In genomic region chr20:32130352-32130751, GRCh38 we compare ENCODE assay signal across 16 cellular contexts. TPM values are rescaled to one million over a fixed set of nuclear protein-coding genes. Genes with fewer than 3 reads are reported as not detected.
A peak's percentile ranks its signal among the peaks of the same experiment; 100 is the strongest.
DNase-seq lines count a peak whose midpoint lies in the region; ATAC-seq and TF ChIP-seq lines count a peak whose summit lies in the region.
"Had no signal": no experiment of that assay in that cellular context is flagged by ENCODE, and none has a peak within 500 bp of the region (broad histone marks: within the 10 kb centered on the region; RNA-seq: fewer than 3 reads in every experiment).

No MANE protein-coding gene starts in this region.

- H3K18ac ChIP-seq in mesenchymal stem cell (ENCODE audit: low read depth in 1 of 2, low read length in 2 of 2), result no peak overlapping the region

- no peak overlapping the region for H4K91ac ChIP-seq in mesenchymal stem cell (ENCODE audit: low read length)

- H2BK5ac ChIP-seq in mesenchymal stem cell (ENCODE audit: low read depth, low read length, poor library complexity, severe bottlenecking), result no peak overlapping the region

- WGBS in mesenchymal stem cell, result 79% methylated on average over 2 of the region's 2 CpGs

- TF ChIP-seq CTCF in CD14-positive monocyte (IDR thresholded peaks at IDR 0.05), result no peak
- TF ChIP-seq CTCF in fibroblast of mammary gland (conservative IDR thresholded peaks at IDR 0.05; ENCODE audit: control insufficient read depth, insufficient read depth, low read depth, low read length), result no peak

- no peak overlapping the region for H3K4ac ChIP-seq in mesenchymal stem cell (ENCODE audit: low read depth in 1 of 2, low read length in 2 of 2)

- H4K8ac ChIP-seq in mesenchymal stem cell (ENCODE audit: low read length), result no peak overlapping the region

- H3K36me3 Mint-ChIP-seq in CD14-positive monocyte, result peaks cover 53 to 68% of the 10 kb centered on the region in 2 donors

- peak overlapping the region in 4 of 7 donors; percentile 5 to 82 (median 65) for H3K27ac Mint-ChIP-seq in CD14-positive monocyte
- H3K27ac Mint-ChIP-seq: H9 had no signal

- H3K14ac ChIP-seq in mesenchymal stem cell (ENCODE audit: low read length in 2 of 2), result no peak overlapping the region

- H3K23ac ChIP-seq in mesenchymal stem cell (ENCODE audit: low read length in 2 of 2), result no peak overlapping the region

- peaks cover 17% of the 10 kb centered on the region for H3K4me1 Mint-ChIP-seq in CD14-positive monocyte

- H3K27ac ChIP-seq in SK-N-MC (no peak overlapping the region), mesenchymal stem cell (ENCODE audit: low read length, poor library complexity, severe bottlenecking) (no peak overlapping the region)
- H3K27ac ChIP-seq: BLaER1 had no signal

- no peak overlapping the region for H3K4me3 Mint-ChIP-seq in CD14-positive monocyte
- H3K4me3 Mint-ChIP-seq: CD4-positive, CD25-positive, alpha-beta regulatory T cell; H9 had no signal

- ATAC-seq in HG03097 (IDR thresholded peaks at IDR 0.05; ENCODE audit: low FRiP score, unreplicated experiment), result no peak
- ATAC-seq in GM18511 (IDR thresholded peaks at IDR 0.05; ENCODE audit: unreplicated experiment), result no peak

- no peak overlapping the region for H2BK120ac ChIP-seq in mesenchymal stem cell (ENCODE audit: low read depth, low read length)

- H2BK15ac ChIP-seq in mesenchymal stem cell (ENCODE audit: low read depth, poor library complexity, severe bottlenecking), result peak overlapping the region; percentile 63

- no peaks in the 10 kb centered on the region for H3K27me3 ChIP-seq in mesenchymal stem cell (ENCODE audit: control insufficient read depth in 1 of 2, insufficient read depth in 1 of 2, low read length in 2 of 2)
- H3K27me3 ChIP-seq: BLaER1 had no signal

- no peaks in the 10 kb centered on the region; the same call in 1 of the 2 replicates for H3K36me3 ChIP-seq in SK-N-MC (ENCODE audit: insufficient read depth, low read length)
- H3K36me3 ChIP-seq in mesenchymal stem cell (ENCODE audit: control insufficient read depth in 1 of 2, insufficient read depth in 2 of 2, low read depth in 1 of 2, low read length in 2 of 2), result peaks cover 17 to 22% of the 10 kb centered on the region in 2 experiments

- H3K4me2 ChIP-seq in mesenchymal stem cell (ENCODE audit: low read length, poor library complexity, severe bottlenecking), result no peak overlapping the region
- H3K4me2 ChIP-seq: BLaER1 had no signal

- peak overlapping the region; percentile 17 for H3K9ac ChIP-seq in SK-N-MC (ENCODE audit: insufficient read length)
- no peak overlapping the region for H3K9ac ChIP-seq in mesenchymal stem cell (ENCODE audit: low read length)
- H3K9ac ChIP-seq: BLaER1 had no signal

- no peaks in the 10 kb centered on the region for H3K9me3 ChIP-seq in SK-N-MC (ENCODE audit: low read depth, low read length)
- no peaks in the 10 kb centered on the region for H3K9me3 ChIP-seq in mesenchymal stem cell (ENCODE audit: control insufficient read depth, low read length)
- H3K9me3 ChIP-seq: BLaER1 had no signal

- no peak overlapping the region for H3K4me3 ChIP-seq in SK-N-MC
- no peak overlapping the region for H3K4me3 ChIP-seq in fibroblast of mammary gland (ENCODE audit: control insufficient read depth, low read depth, low read length)
- H3K4me3 ChIP-seq in mesenchymal stem cell (ENCODE audit: insufficient read depth in 1 of 2, low read depth in 1 of 2, low read length in 2 of 2), result no peak overlapping the region
- H3K4me3 ChIP-seq: BLaER1 had no signal

- intact Hi-C loops in CD14-positive monocyte (cut with micrococcal nuclease), result no loop called here

- H2AFZ ChIP-seq in mesenchymal stem cell (ENCODE audit: low read depth, low read length), result no peak overlapping the region

- H2BK12ac ChIP-seq in mesenchymal stem cell (ENCODE audit: low read length in 2 of 2), result no peak overlapping the region

- DNase-seq in CD14-positive monocyte (ENCODE audit: low spot score) (no peak), SK-N-MC (ENCODE audit: low read depth, low spot score) (no peak), fibroblast of mammary gland (ENCODE audit: low read depth) (peak; percentile 22), mesenchymal stem cell (no peak), midbrain (lab: John Stamatoyannopoulos, UW) (no peak), iPS-NIHi11 (ENCODE audit: low spot score) (no peak)
- DNase-seq: 8988T; AML-193; CD4-positive, CD25-positive, alpha-beta regulatory T cell; DMS53; GF-D8; GOT3; H9 had no signal

- H3K79me1 ChIP-seq in mesenchymal stem cell (replicated peaks; ENCODE audit: low read length, poor library complexity, severe bottlenecking), result peaks cover 62% of the 10 kb centered on the region

- no peaks in the 10 kb centered on the region for H3K27me3 Mint-ChIP-seq in CD14-positive monocyte (ENCODE audit: low read depth in 3 of 3)
- H3K27me3 Mint-ChIP-seq: CD4-positive, CD25-positive, alpha-beta regulatory T cell had no signal

- H2AK5ac ChIP-seq in mesenchymal stem cell (ENCODE audit: low read length, severe bottlenecking), result no peak overlapping the region

- no peaks in the 10 kb centered on the region for H3K4me1 ChIP-seq in mesenchymal stem cell (ENCODE audit: control insufficient read depth, insufficient read depth, low read depth, low read length)
- H3K4me1 ChIP-seq: BLaER1 had no signal

- no peaks in the 10 kb centered on the region for H3K9me3 Mint-ChIP-seq in CD14-positive monocyte
- H3K9me3 Mint-ChIP-seq: CD4-positive, CD25-positive, alpha-beta regulatory T cell; H9 had no signal

RNA-seq across cellular contexts. Expression of gene TM9SF4, which starts 20.8 kb away (rescaled TPM):
- 10 to 100 TPM; 49.7 to 78.5 TPM for polyA plus RNA-seq in CD14-positive monocyte
- 84.0 TPM for polyA plus RNA-seq in mesenchymal stem cell (2013, experiment 1 of 2)
- 82.0 TPM for polyA plus RNA-seq in mesenchymal stem cell (2013, experiment 2 of 2)
